In genomic region chr15:90889736-90890456, GRCh38 we compare ENCODE assay signal across 26 cellular contexts. TPM values are rescaled to one million over a fixed set of nuclear protein-coding genes. Genes with fewer than 3 reads are reported as not detected.
A peak's percentile ranks its signal among the peaks of the same experiment; 100 is the strongest.
DNase-seq lines count a peak whose midpoint lies in the region; ATAC-seq and TF ChIP-seq lines count a peak whose summit lies in the region.
"Had no signal": no experiment of that assay in that cellular context is flagged by ENCODE, and none has a peak within 500 bp of the region (broad histone marks: within the 10 kb centered on the region; RNA-seq: fewer than 3 reads in every experiment).

No MANE protein-coding gene starts in this region.

- POLR2A ChIA-PET in WTC11 (lab: Charles Lee), result interaction anchor here (0.6 to 1.0 kb wide), 2 partner anchors 9 to 51 kb away, joined by 3 to 4 read pairs; no protein-coding TSS in a partner anchor

- peaks cover 91% of the 10 kb centered on the region for H3K36me3 Mint-ChIP-seq in activated T-helper 17 cell treated with anti-CD3 and anti-CD28 coated beads, Interleukin-2, amount 50 U/mL, for 72 hours (ENCODE audit: low read depth)
- no peaks in the 10 kb centered on the region for H3K36me3 Mint-ChIP-seq in WTC11
- H3K36me3 Mint-ChIP-seq: brain; CD8-positive, alpha-beta T cell; natural killer cell had no signal

- peaks cover 11 to 50% (median 23%) of the 10 kb centered on the region in 4 donors for H3K36me3 ChIP-seq in right lobe of liver

- H3K4me1 ChIP-seq in right lobe of liver, result peaks cover 0 to 16% (median 7%) of the 10 kb centered on the region in 4 donors

- no peak for TF ChIP-seq POLR2A in right lobe of liver (IDR thresholded peaks at IDR 0.05)

- CTCF ChIA-PET in WTC11 (lab: Charles Lee), result interaction anchor here (0.6 to 3.6 kb wide), 6 partner anchors 13 to 589 kb away, joined by 3 to 21 read pairs (median 4); partner anchors contain the start of genes HDDC3 and MAN2A2

- peak overlapping the region; percentile 50 for H3K27ac Mint-ChIP-seq in activated T-helper 17 cell treated with anti-CD3 and anti-CD28 coated beads, Interleukin-2, amount 50 U/mL, for 72 hours
- H3K27ac Mint-ChIP-seq in WTC11, result no peak overlapping the region
- H3K27ac Mint-ChIP-seq: activated naive CD4-positive, alpha-beta T cell treated with anti-CD3 and anti-CD28 coated beads for 36 hours; CD8-positive, alpha-beta T cell; natural killer cell had no signal

- TF ChIP-seq CTCF in right lobe of liver (IDR thresholded peaks at IDR 0.05), result no peak
- TF ChIP-seq CTCF in WTC11 (IDR thresholded peaks at IDR 0.05), result no peak

- no peak overlapping the region for H3K27ac ChIP-seq in right lobe of liver
- H3K27ac ChIP-seq: adrenal gland, lower lobe of right lung, tibial artery had no signal

- no peak overlapping the region for H3K4me3 Mint-ChIP-seq in activated T-helper 17 cell treated with anti-CD3 and anti-CD28 coated beads, Interleukin-2, amount 50 U/mL, for 72 hours
- no peak overlapping the region for H3K4me3 Mint-ChIP-seq in WTC11
- H3K4me3 Mint-ChIP-seq: activated naive CD4-positive, alpha-beta T cell treated with anti-CD3 and anti-CD28 coated beads for 36 hours; brain; natural killer cell had no signal

- H3K4me3 ChIP-seq in right lobe of liver, result no peak overlapping the region
- H3K4me3 ChIP-seq: adrenal gland, lower lobe of right lung, tibial artery had no signal

- no peaks in the 10 kb centered on the region for H3K27me3 Mint-ChIP-seq in activated T-helper 17 cell treated with anti-CD3 and anti-CD28 coated beads, Interleukin-2, amount 50 U/mL, for 72 hours
- no peaks in the 10 kb centered on the region for H3K27me3 Mint-ChIP-seq in WTC11 (ENCODE audit: low read depth)

- 40% methylated on average over 1 of the region's 31 CpGs for WGBS in right lobe of liver (ENCODE audit: insufficient coverage, low coverage, low lambda C conversion rate, missing lambda C conversion rate)

- no peaks in the 10 kb centered on the region for H3K9me3 ChIP-seq in right lobe of liver
- H3K9me3 ChIP-seq: adrenal gland, lower lobe of right lung, tibial artery had no signal

- peaks cover 5% of the 10 kb centered on the region for H3K4me1 Mint-ChIP-seq in activated T-helper 17 cell treated with anti-CD3 and anti-CD28 coated beads, Interleukin-2, amount 50 U/mL, for 72 hours
- H3K4me1 Mint-ChIP-seq in WTC11, result peaks cover 13% of the 10 kb centered on the region

- H3K27me3 ChIP-seq in right lobe of liver, result no peaks in the 10 kb centered on the region
- H3K27me3 ChIP-seq: adrenal gland, tibial artery had no signal

- DNase-seq in NCI-H146 (lab: John Stamatoyannopoulos, UW) (peak; percentile 16), NCI-H146 treated with DMSO at 0.1 percent for 48 hours (lab: John Stamatoyannopoulos, UW; ENCODE audit: unreplicated experiment) (no peak), right lobe of liver (peak; percentile 20 to 42 (median 31)), WTC11 (ENCODE audit: low spot score) (no peak), 8988T (no peak)
- DNase-seq: activated CD4-positive, alpha-beta T cell treated with anti-CD3 and anti-CD28 coated beads for 48 hours; activated CD8-positive, alpha-beta memory T cell treated with anti-CD3 and anti-CD28 coated beads for 24 hours; activated naive CD4-positive, alpha-beta T cell treated with anti-CD3 and anti-CD28 coated beads for 36 hours; adrenal gland; AML-193; DMS153; effector CD8-positive, alpha-beta T cell; erythroblast; lower lobe of right lung; natural killer cell; NCI-H1048; NCI-H1930; NCI-H2227 treated with DMSO at 0.1 percent for 48 hours; NCI-H526 treated with DMSO at 0.1 percent for 48 hours; SIG-M5; stimulated activated CD4-positive, alpha-beta T cell treated with anti-CD3 and anti-CD28 coated beads, Interleukin-1b, Interleukin-23, amount 100 ng/mL, for 48 hours had no signal

- ATAC-seq in activated T-helper 17 cell treated with anti-CD3 and anti-CD28 coated beads, Interleukin-2, amount 50 U/mL, for 72 hours (replicated peaks), result no peak
- ATAC-seq in right lobe of liver, result no peak
- ATAC-seq in WTC11, result no peak
- ATAC-seq: lower lobe of right lung, Panc1 had no signal

- intact Hi-C loops in right lobe of liver (cut with DNase I), result loop anchor here in 1 of 2 donors (5.0 kb wide), 1 partner anchor 243 kb away; no protein-coding TSS in a partner anchor

- no peaks in the 10 kb centered on the region for H3K9me3 Mint-ChIP-seq in activated T-helper 17 cell treated with anti-CD3 and anti-CD28 coated beads, Interleukin-2, amount 50 U/mL, for 72 hours
- no peaks in the 10 kb centered on the region for H3K9me3 Mint-ChIP-seq in WTC11
- H3K9me3 Mint-ChIP-seq: activated naive CD4-positive, alpha-beta T cell treated with anti-CD3 and anti-CD28 coated beads for 36 hours; brain; CD8-positive, alpha-beta T cell; natural killer cell had no signal

TF ChIP-seq in WTC11, 78 proteins besides CTCF, POLR2A, EP300 and RAD21:
- TF ChIP-seq ZNF416 (CRISPR knock-in tag; IDR thresholded peaks at IDR 0.05) (no peak), EMX1 (CRISPR knock-in tag; IDR thresholded peaks at IDR 0.05) (no peak), ATF1 (CRISPR knock-in tag; IDR thresholded peaks at IDR 0.05) (no peak), RELA (CRISPR knock-in tag; IDR thresholded peaks at IDR 0.05; ENCODE audit: borderline replicate concordance) (no peak), ZNF317 (CRISPR knock-in tag; IDR thresholded peaks at IDR 0.05; ENCODE audit: borderline replicate concordance, low read depth) (no peak), NR2C2 (CRISPR knock-in tag; IDR thresholded peaks at IDR 0.05) (no peak), OVOL2 (CRISPR knock-in tag; IDR thresholded peaks at IDR 0.05; ENCODE audit: borderline replicate concordance) (no peak), ZNF138 (CRISPR knock-in tag; conservative IDR thresholded peaks at IDR 0.05) (no peak), USF2 (CRISPR knock-in tag; IDR thresholded peaks at IDR 0.05) (no peak), CREM (CRISPR knock-in tag; IDR thresholded peaks at IDR 0.05) (no peak), CREB1 (CRISPR knock-in tag; IDR thresholded peaks at IDR 0.05) (no peak), KAT7 (CRISPR knock-in tag; IDR thresholded peaks at IDR 0.05; ENCODE audit: borderline replicate concordance) (no peak), MXD4 (CRISPR knock-in tag; IDR thresholded peaks at IDR 0.05; ENCODE audit: borderline replicate concordance) (no peak), SP1 (CRISPR knock-in tag; conservative IDR thresholded peaks at IDR 0.05) (no peak), E2F1 (CRISPR knock-in tag; IDR thresholded peaks at IDR 0.05) (no peak), CBFB (CRISPR knock-in tag; IDR thresholded peaks at IDR 0.05; ENCODE audit: low read depth) (no peak), GABPB1 (CRISPR knock-in tag; IDR thresholded peaks at IDR 0.05) (no peak), USF1 (CRISPR knock-in tag; IDR thresholded peaks at IDR 0.05) (no peak)
TF ChIP-seq in WTC11: peak in this region for 0.

RNA-seq across cellular contexts. Expression of gene FES, which starts 5.6 kb away (rescaled TPM):
- total RNA-seq in activated T-helper 17 cell treated with anti-CD3 and anti-CD28 coated beads, Interleukin-2, amount 50 U/mL, for 72 hours, result 100 to 1,000 TPM in 1 of 2 donors, 10 to 100 TPM in 1; 98.5 to 122 TPM
- total RNA-seq in right lobe of liver (10 to 100 TPM; 11.5 to 36.5 (median 18.5) TPM), WTC11 (2021) (9.7 to 10.2 TPM (median 10.0 TPM) in 3 replicates)

RNA-seq across cellular contexts. Expression of gene MAN2A2, which starts 13.2 kb away (rescaled TPM):
- total RNA-seq in activated T-helper 17 cell treated with anti-CD3 and anti-CD28 coated beads, Interleukin-2, amount 50 U/mL, for 72 hours, result 100 to 1,000 TPM; 121 to 127 TPM
- total RNA-seq in right lobe of liver (10 to 100 TPM; 41.4 to 91.6 (median 59.8) TPM), WTC11 (2021) (27.9 to 31.5 TPM (median 31.0 TPM) in 3 replicates)

RNA-seq across cellular contexts. Expression of gene FURIN, which starts 21.5 kb away (rescaled TPM):
- 100 to 1,000 TPM; 605 to 771 TPM for total RNA-seq in activated T-helper 17 cell treated with anti-CD3 and anti-CD28 coated beads, Interleukin-2, amount 50 U/mL, for 72 hours
- 100 to 1,000 TPM; 122 to 232 (median 189) TPM for total RNA-seq in right lobe of liver
- 36.8 to 46.3 TPM (median 38.6 TPM) in 3 replicates for total RNA-seq in WTC11 (2021)

RNA-seq across cellular contexts. Expression of gene HDDC3, which starts 42.5 kb away (rescaled TPM):
- total RNA-seq in activated T-helper 17 cell treated with anti-CD3 and anti-CD28 coated beads, Interleukin-2, amount 50 U/mL, for 72 hours, result 10 to 100 TPM; 15.9 to 19.0 TPM
- total RNA-seq in right lobe of liver (10 to 100 TPM in 4 of 6 experiments, 1 to 10 TPM in 2; 8.8 to 17.6 (median 11.5) TPM), WTC11 (2021) (16.4 to 23.6 TPM (median 21.7 TPM) in 3 replicates)

RNA-seq across cellular contexts. Expression of gene UNC45A, which starts 45.2 kb away (rescaled TPM):
- total RNA-seq in activated T-helper 17 cell treated with anti-CD3 and anti-CD28 coated beads, Interleukin-2, amount 50 U/mL, for 72 hours, result 100 to 1,000 TPM; 101 to 103 TPM
- 10 to 100 TPM; 13.3 to 33.0 (median 25.4) TPM for total RNA-seq in right lobe of liver
- total RNA-seq in WTC11 (2021), result 92.1 to 102 TPM (median 101 TPM) in 3 replicates

Comparison
In these comparisons a context has a peak if more than half of its experiments do, and no peak if none do; other contexts are left out.
1. DNase-seq: peak in NCI-H146 (single experiment) and right lobe of liver (3 of 3); none in NCI-H146 treated with DMSO at 0.1 percent for 48 hours (single experiment), WTC11 (single experiment) and 8988T (single experiment).